Comparison of ENCODE assay signal across 1 cellular context in genomic region chr1:109198043-109198695, GRCh38.
TF ChIP-seq lines count a peak whose summit lies in the region.

No MANE protein-coding gene starts in this region.

TF ChIP-seq in K562, 482 proteins besides CTCF, POLR2A, EP300 and RAD21 (continued from another document and continues in another):
- TF ChIP-seq, protein P1, sequence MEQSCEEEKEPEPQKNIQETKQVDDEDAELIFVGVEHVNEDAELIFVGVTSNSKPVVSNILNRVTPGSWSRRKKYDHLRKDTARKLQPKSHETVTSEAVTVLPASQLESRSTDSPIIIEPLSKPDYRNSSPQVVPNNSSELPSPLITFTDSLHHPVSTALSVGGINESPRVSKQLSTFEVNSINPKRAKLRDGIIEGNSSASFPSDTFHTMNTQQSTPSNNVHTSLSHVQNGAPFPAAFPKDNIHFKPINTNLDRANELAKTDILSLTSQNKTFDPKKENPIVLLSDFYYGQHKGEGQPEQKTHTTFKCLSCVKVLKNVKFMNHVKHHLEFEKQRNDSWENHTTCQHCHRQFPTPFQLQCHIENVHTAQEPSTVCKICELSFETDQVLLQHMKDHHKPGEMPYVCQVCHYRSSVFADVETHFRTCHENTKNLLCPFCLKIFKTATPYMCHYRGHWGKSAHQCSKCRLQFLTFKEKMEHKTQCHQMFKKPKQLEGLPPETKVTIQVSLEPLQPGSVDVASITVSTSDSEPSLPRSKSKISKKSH (CRISPR knock-in tag; IDR thresholded peaks at IDR 0.05): no peak
- no peak for TF ChIP-seq ARID2 (IDR thresholded peaks at IDR 0.05)
- TF ChIP-seq GMEB1 (CRISPR knock-in tag; IDR thresholded peaks at IDR 0.05): no peak
- TF ChIP-seq TEAD4 (IDR thresholded peaks at IDR 0.05; ENCODE audit: low read length): peak; percentile 93
- TF ChIP-seq TEAD4 (CRISPR knock-in tag; IDR thresholded peaks at IDR 0.05; ENCODE audit: borderline replicate concordance): no peak
- TF ChIP-seq ZNF644 (tag; IDR thresholded peaks at IDR 0.05; ENCODE audit: low read depth): no peak
- no peak for TF ChIP-seq WHSC1 (IDR thresholded peaks at IDR 0.05; ENCODE audit: low read length)
- TF ChIP-seq SNRNP70 (optimal IDR thresholded peaks at IDR 0.05; ENCODE audit: low read depth, low read length): no peak
- TF ChIP-seq MYC (IDR thresholded peaks at IDR 0.05; ENCODE audit: low read depth, low read length): 0 out of 2 replicates have a peak, but pooled peaks have one; percentile 2
- TF ChIP-seq MYC (CRISPR knock-in tag; IDR thresholded peaks at IDR 0.05; ENCODE audit: borderline replicate concordance, low read depth): no peak
- TF ChIP-seq JUNB (CRISPR knock-in tag; conservative IDR thresholded peaks at IDR 0.05): no peak
- TF ChIP-seq, protein P2, sequence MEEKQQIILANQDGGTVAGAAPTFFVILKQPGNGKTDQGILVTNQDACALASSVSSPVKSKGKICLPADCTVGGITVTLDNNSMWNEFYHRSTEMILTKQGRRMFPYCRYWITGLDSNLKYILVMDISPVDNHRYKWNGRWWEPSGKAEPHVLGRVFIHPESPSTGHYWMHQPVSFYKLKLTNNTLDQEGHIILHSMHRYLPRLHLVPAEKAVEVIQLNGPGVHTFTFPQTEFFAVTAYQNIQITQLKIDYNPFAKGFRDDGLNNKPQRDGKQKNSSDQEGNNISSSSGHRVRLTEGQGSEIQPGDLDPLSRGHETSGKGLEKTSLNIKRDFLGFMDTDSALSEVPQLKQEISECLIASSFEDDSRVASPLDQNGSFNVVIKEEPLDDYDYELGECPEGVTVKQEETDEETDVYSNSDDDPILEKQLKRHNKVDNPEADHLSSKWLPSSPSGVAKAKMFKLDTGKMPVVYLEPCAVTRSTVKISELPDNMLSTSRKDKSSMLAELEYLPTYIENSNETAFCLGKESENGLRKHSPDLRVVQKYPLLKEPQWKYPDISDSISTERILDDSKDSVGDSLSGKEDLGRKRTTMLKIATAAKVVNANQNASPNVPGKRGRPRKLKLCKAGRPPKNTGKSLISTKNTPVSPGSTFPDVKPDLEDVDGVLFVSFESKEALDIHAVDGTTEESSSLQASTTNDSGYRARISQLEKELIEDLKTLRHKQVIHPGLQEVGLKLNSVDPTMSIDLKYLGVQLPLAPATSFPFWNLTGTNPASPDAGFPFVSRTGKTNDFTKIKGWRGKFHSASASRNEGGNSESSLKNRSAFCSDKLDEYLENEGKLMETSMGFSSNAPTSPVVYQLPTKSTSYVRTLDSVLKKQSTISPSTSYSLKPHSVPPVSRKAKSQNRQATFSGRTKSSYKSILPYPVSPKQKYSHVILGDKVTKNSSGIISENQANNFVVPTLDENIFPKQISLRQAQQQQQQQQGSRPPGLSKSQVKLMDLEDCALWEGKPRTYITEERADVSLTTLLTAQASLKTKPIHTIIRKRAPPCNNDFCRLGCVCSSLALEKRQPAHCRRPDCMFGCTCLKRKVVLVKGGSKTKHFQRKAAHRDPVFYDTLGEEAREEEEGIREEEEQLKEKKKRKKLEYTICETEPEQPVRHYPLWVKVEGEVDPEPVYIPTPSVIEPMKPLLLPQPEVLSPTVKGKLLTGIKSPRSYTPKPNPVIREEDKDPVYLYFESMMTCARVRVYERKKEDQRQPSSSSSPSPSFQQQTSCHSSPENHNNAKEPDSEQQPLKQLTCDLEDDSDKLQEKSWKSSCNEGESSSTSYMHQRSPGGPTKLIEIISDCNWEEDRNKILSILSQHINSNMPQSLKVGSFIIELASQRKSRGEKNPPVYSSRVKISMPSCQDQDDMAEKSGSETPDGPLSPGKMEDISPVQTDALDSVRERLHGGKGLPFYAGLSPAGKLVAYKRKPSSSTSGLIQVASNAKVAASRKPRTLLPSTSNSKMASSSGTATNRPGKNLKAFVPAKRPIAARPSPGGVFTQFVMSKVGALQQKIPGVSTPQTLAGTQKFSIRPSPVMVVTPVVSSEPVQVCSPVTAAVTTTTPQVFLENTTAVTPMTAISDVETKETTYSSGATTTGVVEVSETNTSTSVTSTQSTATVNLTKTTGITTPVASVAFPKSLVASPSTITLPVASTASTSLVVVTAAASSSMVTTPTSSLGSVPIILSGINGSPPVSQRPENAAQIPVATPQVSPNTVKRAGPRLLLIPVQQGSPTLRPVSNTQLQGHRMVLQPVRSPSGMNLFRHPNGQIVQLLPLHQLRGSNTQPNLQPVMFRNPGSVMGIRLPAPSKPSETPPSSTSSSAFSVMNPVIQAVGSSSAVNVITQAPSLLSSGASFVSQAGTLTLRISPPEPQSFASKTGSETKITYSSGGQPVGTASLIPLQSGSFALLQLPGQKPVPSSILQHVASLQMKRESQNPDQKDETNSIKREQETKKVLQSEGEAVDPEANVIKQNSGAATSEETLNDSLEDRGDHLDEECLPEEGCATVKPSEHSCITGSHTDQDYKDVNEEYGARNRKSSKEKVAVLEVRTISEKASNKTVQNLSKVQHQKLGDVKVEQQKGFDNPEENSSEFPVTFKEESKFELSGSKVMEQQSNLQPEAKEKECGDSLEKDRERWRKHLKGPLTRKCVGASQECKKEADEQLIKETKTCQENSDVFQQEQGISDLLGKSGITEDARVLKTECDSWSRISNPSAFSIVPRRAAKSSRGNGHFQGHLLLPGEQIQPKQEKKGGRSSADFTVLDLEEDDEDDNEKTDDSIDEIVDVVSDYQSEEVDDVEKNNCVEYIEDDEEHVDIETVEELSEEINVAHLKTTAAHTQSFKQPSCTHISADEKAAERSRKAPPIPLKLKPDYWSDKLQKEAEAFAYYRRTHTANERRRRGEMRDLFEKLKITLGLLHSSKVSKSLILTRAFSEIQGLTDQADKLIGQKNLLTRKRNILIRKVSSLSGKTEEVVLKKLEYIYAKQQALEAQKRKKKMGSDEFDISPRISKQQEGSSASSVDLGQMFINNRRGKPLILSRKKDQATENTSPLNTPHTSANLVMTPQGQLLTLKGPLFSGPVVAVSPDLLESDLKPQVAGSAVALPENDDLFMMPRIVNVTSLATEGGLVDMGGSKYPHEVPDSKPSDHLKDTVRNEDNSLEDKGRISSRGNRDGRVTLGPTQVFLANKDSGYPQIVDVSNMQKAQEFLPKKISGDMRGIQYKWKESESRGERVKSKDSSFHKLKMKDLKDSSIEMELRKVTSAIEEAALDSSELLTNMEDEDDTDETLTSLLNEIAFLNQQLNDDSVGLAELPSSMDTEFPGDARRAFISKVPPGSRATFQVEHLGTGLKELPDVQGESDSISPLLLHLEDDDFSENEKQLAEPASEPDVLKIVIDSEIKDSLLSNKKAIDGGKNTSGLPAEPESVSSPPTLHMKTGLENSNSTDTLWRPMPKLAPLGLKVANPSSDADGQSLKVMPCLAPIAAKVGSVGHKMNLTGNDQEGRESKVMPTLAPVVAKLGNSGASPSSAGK (IDR thresholded peaks at IDR 0.05): no peak
- TF ChIP-seq RBM17 (IDR thresholded peaks at IDR 0.05; ENCODE audit: borderline replicate concordance, low read depth, low read length): no peak
- TF ChIP-seq CXXC5 (CRISPR knock-in tag; IDR thresholded peaks at IDR 0.05): no peak
- TF ChIP-seq ZBTB12 (CRISPR knock-in tag; IDR thresholded peaks at IDR 0.05): no peak
- TF ChIP-seq SIX5 (IDR thresholded peaks at IDR 0.05; ENCODE audit: borderline replicate concordance in 1 of 2, insufficient read depth in 1 of 2, low read depth in 1 of 2, low read length in 2 of 2): no peak
- TF ChIP-seq, protein P3, sequence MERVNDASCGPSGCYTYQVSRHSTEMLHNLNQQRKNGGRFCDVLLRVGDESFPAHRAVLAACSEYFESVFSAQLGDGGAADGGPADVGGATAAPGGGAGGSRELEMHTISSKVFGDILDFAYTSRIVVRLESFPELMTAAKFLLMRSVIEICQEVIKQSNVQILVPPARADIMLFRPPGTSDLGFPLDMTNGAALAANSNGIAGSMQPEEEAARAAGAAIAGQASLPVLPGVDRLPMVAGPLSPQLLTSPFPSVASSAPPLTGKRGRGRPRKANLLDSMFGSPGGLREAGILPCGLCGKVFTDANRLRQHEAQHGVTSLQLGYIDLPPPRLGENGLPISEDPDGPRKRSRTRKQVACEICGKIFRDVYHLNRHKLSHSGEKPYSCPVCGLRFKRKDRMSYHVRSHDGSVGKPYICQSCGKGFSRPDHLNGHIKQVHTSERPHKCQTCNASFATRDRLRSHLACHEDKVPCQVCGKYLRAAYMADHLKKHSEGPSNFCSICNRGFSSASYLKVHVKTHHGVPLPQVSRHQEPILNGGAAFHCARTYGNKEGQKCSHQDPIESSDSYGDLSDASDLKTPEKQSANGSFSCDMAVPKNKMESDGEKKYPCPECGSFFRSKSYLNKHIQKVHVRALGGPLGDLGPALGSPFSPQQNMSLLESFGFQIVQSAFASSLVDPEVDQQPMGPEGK (CRISPR knock-in tag; IDR thresholded peaks at IDR 0.05; ENCODE audit: borderline replicate concordance): no peak
- no peak for TF ChIP-seq XRCC4 (IDR thresholded peaks at IDR 0.05; ENCODE audit: extremely low read depth, insufficient read depth, insufficient read length)
- TF ChIP-seq CCAR2 (IDR thresholded peaks at IDR 0.05; ENCODE audit: low read depth, low read length): no peak
- no peak for TF ChIP-seq PRPF4 (IDR thresholded peaks at IDR 0.05; ENCODE audit: insufficient read depth, low read depth, low read length, poor library complexity, severe bottlenecking)
- TF ChIP-seq PPARD (CRISPR knock-in tag; IDR thresholded peaks at IDR 0.05): no peak
- no peak for TF ChIP-seq ZNF133 (CRISPR knock-in tag; IDR thresholded peaks at IDR 0.05)
- no peak for TF ChIP-seq ZNF3 (CRISPR knock-in tag; IDR thresholded peaks at IDR 0.05)
- TF ChIP-seq, protein P4, sequence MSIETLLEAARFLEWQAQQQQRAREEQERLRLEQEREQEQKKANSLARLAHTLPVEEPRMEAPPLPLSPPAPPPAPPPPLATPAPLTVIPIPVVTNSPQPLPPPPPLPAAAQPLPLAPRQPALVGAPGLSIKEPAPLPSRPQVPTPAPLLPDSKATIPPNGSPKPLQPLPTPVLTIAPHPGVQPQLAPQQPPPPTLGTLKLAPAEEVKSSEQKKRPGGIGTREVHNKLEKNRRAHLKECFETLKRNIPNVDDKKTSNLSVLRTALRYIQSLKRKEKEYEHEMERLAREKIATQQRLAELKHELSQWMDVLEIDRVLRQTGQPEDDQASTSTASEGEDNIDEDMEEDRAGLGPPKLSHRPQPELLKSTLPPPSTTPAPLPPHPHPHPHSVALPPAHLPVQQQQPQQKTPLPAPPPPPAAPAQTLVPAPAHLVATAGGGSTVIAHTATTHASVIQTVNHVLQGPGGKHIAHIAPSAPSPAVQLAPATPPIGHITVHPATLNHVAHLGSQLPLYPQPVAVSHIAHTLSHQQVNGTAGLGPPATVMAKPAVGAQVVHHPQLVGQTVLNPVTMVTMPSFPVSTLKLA (conservative IDR thresholded peaks at IDR 0.05): no peak; a peak in 1 of 4 replicates
- no peak for TF ChIP-seq ZNF224 (CRISPR knock-in tag; IDR thresholded peaks at IDR 0.05)
- no peak for TF ChIP-seq ADNP (tag; IDR thresholded peaks at IDR 0.05)
- no peak for TF ChIP-seq POLR2B (IDR thresholded peaks at IDR 0.05; ENCODE audit: low read depth, partially characterized antibody)
- no peak for TF ChIP-seq E2F6 (IDR thresholded peaks at IDR 0.05; ENCODE audit: borderline replicate concordance in 1 of 2, extremely low read depth in 1 of 2, insufficient read depth in 1 of 2, insufficient read length in 1 of 2, low read depth in 1 of 2, low read length in 1 of 2, poor library complexity in 1 of 2, severe bottlenecking in 1 of 2)
- no peak for TF ChIP-seq CTCFL (IDR thresholded peaks at IDR 0.05; ENCODE audit: borderline replicate concordance, insufficient read depth, low read depth, low read length, poor library complexity, severe bottlenecking)
- no peak for TF ChIP-seq ZBED1 (IDR thresholded peaks at IDR 0.05)
- no peak for TF ChIP-seq MTF1 (CRISPR knock-in tag; IDR thresholded peaks at IDR 0.05; ENCODE audit: borderline replicate concordance)
- no peak for TF ChIP-seq STAT5B (CRISPR knock-in tag; IDR thresholded peaks at IDR 0.05)
- TF ChIP-seq ARID1B (IDR thresholded peaks at IDR 0.05): peak; percentile 97
- TF ChIP-seq IRF2 (CRISPR knock-in tag; IDR thresholded peaks at IDR 0.05): no peak
- no peak for TF ChIP-seq USF1 (CRISPR knock-in tag; IDR thresholded peaks at IDR 0.05)
- TF ChIP-seq PCBP1 (IDR thresholded peaks at IDR 0.05; ENCODE audit: low read depth, low read length, poor library complexity, severe bottlenecking): no peak
